In genomic region chr11:2902784-2903671, GRCh38 we compare ENCODE assay signal across 8 cellular contexts. TPM values are rescaled to one million over a fixed set of nuclear protein-coding genes. Genes with fewer than 3 reads are reported as not detected.
DNase-seq lines count a peak whose midpoint lies in the region; ATAC-seq and TF ChIP-seq lines count a peak whose summit lies in the region.

No MANE protein-coding gene starts in this region.

- peaks cover 0 to 10% (median 6%) of the 10 kb centered on the region in 7 donors for H3K9me3 Mint-ChIP-seq in naive B cell

- H3K4me3 Mint-ChIP-seq in naive B cell: peak overlapping the region; percentile 68 to 90 (median 76)

- DNase-seq in cardiac fibroblast (ENCODE audit: low read depth in 2 of 2) (no peak), naive B cell (no peak), NCI-H1694 treated with DMSO at 0.1 percent for 48 hours (lab: John Stamatoyannopoulos, UW) (no peak), AG20443 (ENCODE audit: low spot score) (no peak), NOMO-1 (lab: John Stamatoyannopoulos, UW; ENCODE audit: unreplicated experiment in 2 of 2) (no peak)

- H3K9ac ChIP-seq in BLaER1 treated with 17β-estradiol and CSF1 and Interleukin-3, amounts not matched to agents 10 nM and 100 nM: peak overlapping the region; percentile 66 to 82 (median 77); a peak in 21 of 22 replicates

- TF ChIP-seq CTCF in cardiac fibroblast (IDR thresholded peaks at IDR 0.05; ENCODE audit: low read depth, low read length): no peak

- peaks cover 0 to 11% (median 0%) of the 10 kb centered on the region in 11 experiments; a peak in 7 of 22 replicates for H3K9me3 ChIP-seq in BLaER1 treated with 17β-estradiol and CSF1 and Interleukin-3, amounts not matched to agents 10 nM and 100 nM (replicated peaks in 1 of 11)

- peaks cover 0 to 17% of the 10 kb centered on the region in 2 donors for H3K36me3 Mint-ChIP-seq in naive B cell

- H3K4me2 ChIP-seq in BLaER1 treated with 17β-estradiol and CSF1 and Interleukin-3, amounts not matched to agents 10 nM and 100 nM: peak overlapping the region; percentile 92 to 99 (median 97)

- H3K4me3 ChIP-seq in BLaER1 treated with 17β-estradiol and CSF1 and Interleukin-3, amounts not matched to agents 10 nM and 100 nM: peak overlapping the region; percentile 64 to 86 (median 72)
- H3K4me3 ChIP-seq in cardiac fibroblast (replicated peaks in 1 of 2; ENCODE audit: low read depth in 2 of 2, low read length in 2 of 2): peak overlapping the region; percentile 65

- no peak overlapping the region for H3K27ac Mint-ChIP-seq in naive B cell

- no peak for TF ChIP-seq POLR2A in GM18505 (IDR thresholded peaks at IDR 0.05; ENCODE audit: borderline replicate concordance, extremely low read depth, insufficient read depth, insufficient read length)

- peaks cover 0 to 39% (median 0%) of the 10 kb centered on the region in 11 experiments; a peak in 9 of 22 replicates for H3K36me3 ChIP-seq in BLaER1 treated with 17β-estradiol and CSF1 and Interleukin-3, amounts not matched to agents 10 nM and 100 nM

- peaks cover 0 to 23% (median 0%) of the 10 kb centered on the region in 11 experiments; a peak in 5 of 22 replicates for H4K20me1 ChIP-seq in BLaER1 treated with 17β-estradiol and CSF1 and Interleukin-3, amounts not matched to agents 10 nM and 100 nM

- peaks cover 16 to 30% (median 23%) of the 10 kb centered on the region in 3 donors for H3K4me1 Mint-ChIP-seq in naive B cell

- peak overlapping the region; percentile 65 to 85 (median 78); a peak in 18 of 22 replicates for H3K27ac ChIP-seq in BLaER1 treated with 17β-estradiol and CSF1 and Interleukin-3, amounts not matched to agents 10 nM and 100 nM

- peaks cover 51 to 71% (median 65%) of the 10 kb centered on the region in 10 experiments for H3K4me1 ChIP-seq in BLaER1 treated with 17β-estradiol and CSF1 and Interleukin-3, amounts not matched to agents 10 nM and 100 nM

- H3K27me3 ChIP-seq in BLaER1 treated with 17β-estradiol and CSF1 and Interleukin-3, amounts not matched to agents 10 nM and 100 nM: no peaks in the 10 kb centered on the region

- peaks cover 0 to 55% (median 8%) of the 10 kb centered on the region in 3 donors for H3K27me3 Mint-ChIP-seq in naive B cell

- ATAC-seq in HG03460 (IDR thresholded peaks at IDR 0.05; ENCODE audit: unreplicated experiment): peak; percentile 6
- ATAC-seq in naive B cell (ENCODE audit: low read depth in 2 of 2): no peak
- no peak for ATAC-seq in GM18505 (IDR thresholded peaks at IDR 0.05; ENCODE audit: unreplicated experiment)

RNA-seq across cellular contexts. Expression of gene CDKN1C, which starts 17.5 kb away (rescaled TPM):
- polyA plus RNA-seq in naive B cell (ENCODE audit: low read depth in 6 of 6): under 1 TPM in 1 of 6 donors, not detected in 5; 0.25 TPM

RNA-seq across cellular contexts. Expression of gene PHLDA2, which starts 26.2 kb away (rescaled TPM):
- polyA plus RNA-seq in naive B cell (ENCODE audit: low read depth in 6 of 6): not detected
